In genomic region chr10:103457896-103458583, GRCh38 we compare ENCODE assay signal across 17 cellular contexts. TPM values are rescaled to one million over a fixed set of nuclear protein-coding genes. Genes with fewer than 3 reads are reported as not detected.
DNase-seq lines count a peak whose midpoint lies in the region; ATAC-seq and TF ChIP-seq lines count a peak whose summit lies in the region.
"Had no signal": no experiment of that assay in that cellular context is flagged by ENCODE, and none has a peak within 500 bp of the region (broad histone marks: within the 10 kb centered on the region; RNA-seq: fewer than 3 reads in every experiment).

No MANE protein-coding gene starts in this region.

- H3K9me3 Mint-ChIP-seq in memory B cell = no peaks in the 10 kb centered on the region
- H3K9me3 Mint-ChIP-seq in activated naive CD8-positive, alpha-beta T cell treated with anti-CD3 and anti-CD28 coated beads, Interleukin-2, amount 50 U/mL, for 24 hours = no peaks in the 10 kb centered on the region

- DNase-seq in Right ventricle myocardium inferior (ENCODE audit: missing footprints) (peak; percentile 55), right atrium auricular region (ENCODE audit: low spot score) (no peak), memory B cell (ENCODE audit: low spot score in 2 of 2) (no peak), NCI-H2171 (lab: John Stamatoyannopoulos, UW) (no peak), erythroblast (lab: John Stamatoyannopoulos, UW) (no peak)
- no peak for DNase-seq in activated naive CD8-positive, alpha-beta T cell treated with anti-CD3 and anti-CD28 coated beads, Interleukin-2, amount 50 U/mL, for 24 hours
- DNase-seq: ACHN; BE2C; CD8-positive, alpha-beta memory T cell; DND-41; GDM1; GM23248 had no signal

- no peaks in the 10 kb centered on the region for H3K27me3 Mint-ChIP-seq in memory B cell
- H3K27me3 Mint-ChIP-seq in activated naive CD8-positive, alpha-beta T cell treated with anti-CD3 and anti-CD28 coated beads, Interleukin-2, amount 50 U/mL, for 24 hours = no peaks in the 10 kb centered on the region
- H3K27me3 Mint-ChIP-seq: CD8-positive, alpha-beta memory T cell had no signal

- H3K36me3 ChIP-seq in right atrium auricular region = no peaks in the 10 kb centered on the region
- H3K36me3 ChIP-seq in KOPT-K1 (ENCODE audit: insufficient read depth, low read length) = no peaks in the 10 kb centered on the region
- H3K36me3 ChIP-seq: BE2C, HAP-1 had no signal

- intact Hi-C loops in Right ventricle myocardium inferior (cut with DNase I) = no loop called here

- no peak for TF ChIP-seq POLR2A in erythroblast (IDR thresholded peaks at IDR 0.05; ENCODE audit: low read length)

- no peaks in the 10 kb centered on the region for H3K36me3 Mint-ChIP-seq in memory B cell
- no peaks in the 10 kb centered on the region for H3K36me3 Mint-ChIP-seq in activated naive CD8-positive, alpha-beta T cell treated with anti-CD3 and anti-CD28 coated beads, Interleukin-2, amount 50 U/mL, for 24 hours (ENCODE audit: low read depth)
- H3K36me3 Mint-ChIP-seq: CD8-positive, alpha-beta memory T cell had no signal

- peaks cover 0 to under 1% of the 10 kb centered on the region in 2 donors for H3K4me1 ChIP-seq in right atrium auricular region
- H3K4me1 ChIP-seq: BE2C, Caco-2, HAP-1 had no signal

- peak overlapping the region; percentile 21 for H3K4me3 Mint-ChIP-seq in memory B cell
- H3K4me3 Mint-ChIP-seq in activated naive CD8-positive, alpha-beta T cell treated with anti-CD3 and anti-CD28 coated beads, Interleukin-2, amount 50 U/mL, for 24 hours = no peak overlapping the region
- H3K4me3 Mint-ChIP-seq: CD8-positive, alpha-beta memory T cell had no signal

- no peaks in the 10 kb centered on the region for H3K9me3 ChIP-seq in right atrium auricular region
- no peaks in the 10 kb centered on the region for H3K9me3 ChIP-seq in KOPT-K1 (ENCODE audit: insufficient read depth, low read length, poor library complexity, severe bottlenecking)
- H3K9me3 ChIP-seq: BE2C, Caco-2, HAP-1 had no signal

- peaks cover 14% of the 10 kb centered on the region for H3K4me1 Mint-ChIP-seq in memory B cell
- peaks cover 8% of the 10 kb centered on the region for H3K4me1 Mint-ChIP-seq in activated naive CD8-positive, alpha-beta T cell treated with anti-CD3 and anti-CD28 coated beads, Interleukin-2, amount 50 U/mL, for 24 hours

- no peak overlapping the region for H3K27ac Mint-ChIP-seq in memory B cell
- no peak overlapping the region for H3K27ac Mint-ChIP-seq in activated naive CD8-positive, alpha-beta T cell treated with anti-CD3 and anti-CD28 coated beads, Interleukin-2, amount 50 U/mL, for 24 hours

- no peaks in the 10 kb centered on the region for H3K27me3 ChIP-seq in right atrium auricular region
- H3K27me3 ChIP-seq: BE2C had no signal

- H3K27ac ChIP-seq in right atrium auricular region (no peak overlapping the region), KOPT-K1 (ENCODE audit: low read depth, low read length, poor library complexity, severe bottlenecking) (peak overlapping the region; percentile 37)
- H3K27ac ChIP-seq: GM23248, HL-60 had no signal

- no peak overlapping the region for H3K4me3 ChIP-seq in right atrium auricular region
- H3K4me3 ChIP-seq: GM23248, HAP-1 had no signal

- ATAC-seq in Right ventricle myocardium inferior = no peak
- no peak for ATAC-seq in memory B cell (ENCODE audit: low read depth)
- ATAC-seq in activated naive CD8-positive, alpha-beta T cell treated with anti-CD3 and anti-CD28 coated beads, Interleukin-2, amount 50 U/mL, for 24 hours = no peak

- TF ChIP-seq CTCF in right atrium auricular region (IDR thresholded peaks at IDR 0.05) = no peak

RNA-seq across cellular contexts. Expression of gene CALHM1, which starts 0.7 kb away (rescaled TPM):
- not detected for total RNA-seq in Right ventricle myocardium inferior
- total RNA-seq in right atrium auricular region = not detected
- total RNA-seq: A172; Caco-2; CD8-positive, alpha-beta memory T cell; GM23248 had no signal

RNA-seq across cellular contexts. Expression of gene CALHM2, which starts 5.9 kb away (rescaled TPM):
- 15.2 TPM for total RNA-seq in Right ventricle myocardium inferior
- total RNA-seq in right atrium auricular region = 10 to 100 TPM; 23.8 to 57.7 TPM

RNA-seq across cellular contexts. Expression of gene CALHM3, which starts 21.0 kb away (rescaled TPM):
- not detected for total RNA-seq in Right ventricle myocardium inferior
- total RNA-seq in right atrium auricular region = not detected
- total RNA-seq: CD8-positive, alpha-beta memory T cell; GM23248 had no signal

RNA-seq across cellular contexts. Expression of gene NEURL1, which starts 35.5 kb away (rescaled TPM):
- 0.05 TPM for total RNA-seq in Right ventricle myocardium inferior
- under 1 TPM in 1 of 2 donors, not detected in 1; 0.12 TPM for total RNA-seq in right atrium auricular region
- total RNA-seq: A172 had no signal
